In genomic region chr9:113858282-113858681, GRCh38 we compare ENCODE assay signal across 17 cellular contexts. TPM values are rescaled to one million over a fixed set of nuclear protein-coding genes. Genes with fewer than 3 reads are reported as not detected.
DNase-seq lines count a peak whose midpoint lies in the region; ATAC-seq and TF ChIP-seq lines count a peak whose summit lies in the region.
"Had no signal": no experiment of that assay in that cellular context is flagged by ENCODE, and none has a peak within 500 bp of the region (broad histone marks: within the 10 kb centered on the region; RNA-seq: fewer than 3 reads in every experiment).

No MANE protein-coding gene starts in this region.

- TF ChIP-seq CTCF in BE2C (IDR thresholded peaks at IDR 0.05; ENCODE audit: low read depth, low read length), result no peak

- DNase-seq in MV-4-11 (lab: John Stamatoyannopoulos, UW) (peak; percentile 67), BE2C (no peak), kidney glomerular epithelial cell (lab: John Stamatoyannopoulos, UW) (no peak), DMS 273 (lab: John Stamatoyannopoulos, UW; ENCODE audit: unreplicated experiment) (no peak)
- DNase-seq: CD8-positive, alpha-beta memory T cell; GF-D8; GOT3; Karpas-422; NCI-H1436 treated with DMSO at 0.1 percent for 48 hours; NCI-H2081; NCI-H510A treated with DMSO at 0.1 percent for 48 hours; RPMI8226; SW 1271 had no signal

- H3K27me3 ChIP-seq in neuron (ENCODE audit: insufficient read depth, low read length), result no peaks in the 10 kb centered on the region
- no peaks in the 10 kb centered on the region for H3K27me3 ChIP-seq in BE2C
- H3K27me3 ChIP-seq: SJSA1 had no signal

- H2AFZ ChIP-seq in neuron (ENCODE audit: low read depth, low read length), result peak overlapping the region; percentile 20

- H3K4me3 ChIP-seq in neuron (ENCODE audit: low read length), result peak overlapping the region; percentile 3
- H3K4me3 ChIP-seq in BE2C (ENCODE audit: low read depth, low read length), result no peak overlapping the region
- H3K4me3 ChIP-seq: SJSA1 had no signal

- H3K9me3 ChIP-seq in neuron (ENCODE audit: low read length) (no peaks in the 10 kb centered on the region), BE2C (no peaks in the 10 kb centered on the region)
- H3K9me3 ChIP-seq: SJSA1 had no signal

- H3K4me1 ChIP-seq in neuron (ENCODE audit: insufficient read depth, low read length), result peaks cover 17% of the 10 kb centered on the region
- no peaks in the 10 kb centered on the region for H3K4me1 ChIP-seq in BE2C
- H3K4me1 ChIP-seq: SJSA1 had no signal

- ATAC-seq in GM18511 (IDR thresholded peaks at IDR 0.05; ENCODE audit: unreplicated experiment), result peak; percentile 44
- peak; percentile 15 for ATAC-seq in GM21619 (IDR thresholded peaks at IDR 0.05; ENCODE audit: unreplicated experiment)

- H3K36me3 ChIP-seq in neuron (ENCODE audit: insufficient read depth, low read length), result no peaks in the 10 kb centered on the region
- no peaks in the 10 kb centered on the region for H3K36me3 ChIP-seq in BE2C
- H3K36me3 ChIP-seq: SJSA1 had no signal

RNA-seq across cellular contexts. Expression of gene ZNF618, which starts 17.8 kb away (rescaled TPM):
- 31.8 TPM for polyA plus RNA-seq in BE2C (2012; ENCODE audit: insufficient read depth, insufficient read length, low read depth)
